Comparison of ENCODE assay signal across 9 cellular contexts in genomic region chr2:150484461-150484931, GRCh38. TPM values are rescaled to one million over a fixed set of nuclear protein-coding genes. Genes with fewer than 3 reads are reported as not detected.
DNase-seq lines count a peak whose midpoint lies in the region; ATAC-seq and TF ChIP-seq lines count a peak whose summit lies in the region.
"Had no signal": no experiment of that assay in that cellular context is flagged by ENCODE, and none has a peak within 500 bp of the region (broad histone marks: within the 10 kb centered on the region; RNA-seq: fewer than 3 reads in every experiment).

No MANE protein-coding gene starts in this region.

- H3K4me2 ChIP-seq in PC-3 (ENCODE audit: low read length): peak overlapping the region; percentile 98
- H3K4me2 ChIP-seq in neuronal stem cell (ENCODE audit: insufficient read depth, low read length, poor library complexity, severe bottlenecking): peak overlapping the region; percentile 99

- H3K9me3 ChIP-seq in PC-3 (ENCODE audit: low read length) (no peaks in the 10 kb centered on the region), neuronal stem cell (replicated peaks in 1 of 2; ENCODE audit: control insufficient read depth in 2 of 2, insufficient read depth in 1 of 2, low read depth in 1 of 2, low read length in 2 of 2) (peaks cover 0 to 5% of the 10 kb centered on the region in 2 donors)

- H3K79me1 ChIP-seq in neuronal stem cell (ENCODE audit: low read depth, low read length): peaks cover 3% of the 10 kb centered on the region

- H3K36me3 ChIP-seq in BJ (ENCODE audit: control insufficient read depth, insufficient read depth, low read length) (peaks cover 16% of the 10 kb centered on the region), PC-3 (ENCODE audit: low read depth, low read length) (peaks cover 57% of the 10 kb centered on the region), neuronal stem cell (replicated peaks in 1 of 2; ENCODE audit: control insufficient read depth in 2 of 2, insufficient read depth in 2 of 2, low read length in 2 of 2) (peaks cover 0 to 51% of the 10 kb centered on the region in 2 donors)

- H4K8ac ChIP-seq in neuronal stem cell (ENCODE audit: low read depth, low read length): no peak overlapping the region

- H3K9ac ChIP-seq in PC-3 (ENCODE audit: low read length) (peak overlapping the region; percentile 99), neuronal stem cell (ENCODE audit: low read depth, low read length, poor library complexity) (no peak overlapping the region)

- intact Hi-C loops in PC-3 (cut with micrococcal nuclease): loop anchor here (2.0 to 10.0 kb wide), 5 partner anchors 460 to 754 kb away; no protein-coding TSS in a partner anchor

- H3K4me1 ChIP-seq in PC-3 (ENCODE audit: insufficient read depth, low read length) (peaks cover 54% of the 10 kb centered on the region), neuronal stem cell (ENCODE audit: control insufficient read depth in 2 of 2, insufficient read depth in 1 of 2, low read depth in 1 of 2, low read length in 2 of 2) (peaks cover 10 to 12% of the 10 kb centered on the region in 2 donors)

- H4K20me1 ChIP-seq in PC-3 (ENCODE audit: low read length): peaks cover 53% of the 10 kb centered on the region

- H3K27ac ChIP-seq in PC-3 (ENCODE audit: low read length): peak overlapping the region; percentile 98
- no peak overlapping the region for H3K27ac ChIP-seq in neuronal stem cell (replicated peaks; ENCODE audit: low read length)

- POLR2A ChIA-PET in BJ (lab: Charles Lee): interaction anchor here (0.6 to 2.1 kb wide), 7 partner anchors 103 to 392 kb away, joined by 3 to 12 read pairs (median 5); no protein-coding TSS in a partner anchor
- POLR2A ChIA-PET in PC-3 (lab: Charles Lee; ENCODE audit: unreplicated experiment): interaction anchor here (0.6 to 2.1 kb wide), 7 partner anchors 11 to 384 kb away, joined by 3 to 12 read pairs (median 4); no protein-coding TSS in a partner anchor

- no peak overlapping the region for H2BK120ac ChIP-seq in neuronal stem cell (ENCODE audit: low read depth, low read length)

- no peak overlapping the region for H3K23ac ChIP-seq in neuronal stem cell (ENCODE audit: low read depth, low read length, poor library complexity)

- no peak overlapping the region for H3K14ac ChIP-seq in neuronal stem cell (ENCODE audit: low read length)

- no peak overlapping the region for H4K91ac ChIP-seq in neuronal stem cell (ENCODE audit: low read depth, low read length, poor library complexity)

- no peak overlapping the region for H2BK12ac ChIP-seq in neuronal stem cell (ENCODE audit: low read length)

- H2BK15ac ChIP-seq in neuronal stem cell (ENCODE audit: low read length): no peak overlapping the region

- BruUV-seq in PC-3 (replicated peaks; lab: Mats Ljungman, UMichigan): TSS peak; percentile 7

- H2AFZ ChIP-seq in PC-3 (ENCODE audit: low read length) (no peak overlapping the region), neuronal stem cell (ENCODE audit: low read length) (peak overlapping the region; percentile 96)

- H3K9me2 ChIP-seq in PC-3 (replicated peaks; ENCODE audit: low read length): no peaks in the 10 kb centered on the region

- H3K27me3 ChIP-seq in BJ (ENCODE audit: control insufficient read depth, insufficient read depth, low read length): no peaks in the 10 kb centered on the region
- H3K27me3 ChIP-seq in PC-3 (ENCODE audit: low read length): no peaks in the 10 kb centered on the region
- H3K27me3 ChIP-seq in neuronal stem cell (ENCODE audit: control insufficient read depth in 3 of 3, insufficient read depth in 3 of 3, low read depth in 1 of 3, low read length in 3 of 3): no peaks in the 10 kb centered on the region

- CTCF ChIA-PET in BJ (lab: Yijun Ruan, JAX) (interaction anchor here (0.7 to 1.2 kb wide), 2 partner anchors 754 to 853 kb away, joined by 3 to 4 read pairs; no protein-coding TSS in a partner anchor), PC-3 (lab: Charles Lee) (interaction anchor here (0.6 kb wide), 1 partner anchor 234 kb away, joined by 4 read pairs; no protein-coding TSS in a partner anchor)

- ATAC-seq in PC-3 (peak; percentile 2; the same call in 1 of the 2 replicates), HG03135 (IDR thresholded peaks at IDR 0.05; ENCODE audit: unreplicated experiment) (no peak)

- DNase-seq in BJ (ENCODE audit: low read depth): no peak
- peak; percentile 42 for DNase-seq in PC-3
- DNase-seq in fibroblast of gingiva (ENCODE audit: low read depth): peak; percentile 37
- no peak for DNase-seq in neuronal stem cell (ENCODE audit: low spot score)
- no peak for DNase-seq in NCI-H774 (lab: John Stamatoyannopoulos, UW)
- DNase-seq in activated CD4-positive, CD25-positive, alpha-beta regulatory T cell treated with anti-CD3 and anti-CD28 coated beads, Interleukin-2, amount 50 U/mL, for 72 hours: no peak
- no peak for DNase-seq in activated CD4-positive, alpha-beta T cell treated with anti-CD3 and anti-CD28 coated beads for 4 hours
- DNase-seq: activated CD4-positive, alpha-beta T cell treated with anti-CD3 and anti-CD28 coated beads for 1 hour had no signal

- WGBS in neuronal stem cell (ENCODE audit: extremely low coverage in 2 of 2, insufficient read length in 2 of 2, insufficient replicate concordance in 1 of 2), 2 donors: no CpG with 5 or more reads among the region's 6 CpGs

- no peak overlapping the region for H2AK5ac ChIP-seq in neuronal stem cell (ENCODE audit: low read depth, low read length)

- H3K4ac ChIP-seq in neuronal stem cell (ENCODE audit: low read length): no peak overlapping the region

- peaks cover 80% of the 10 kb centered on the region for H3K79me2 ChIP-seq in PC-3 (ENCODE audit: low read length)

- H3F3A ChIP-seq in PC-3 (ENCODE audit: low read length, unreplicated experiment): peaks cover 21% of the 10 kb centered on the region

- peak overlapping the region; percentile 98 for H3K4me3 ChIP-seq in BJ (ENCODE audit: low read depth, low read length)
- peak overlapping the region; percentile 90 for H3K4me3 ChIP-seq in PC-3 (ENCODE audit: low read length)
- H3K4me3 ChIP-seq in neuronal stem cell (ENCODE audit: low read length in 2 of 2): peak overlapping the region in 1 of 2 donors; percentile 76

- no peak overlapping the region for H3K18ac ChIP-seq in neuronal stem cell (ENCODE audit: low read length)

- TF ChIP-seq CTCF in BJ (IDR thresholded peaks at IDR 0.05; ENCODE audit: insufficient read depth, low read depth, low read length): no peak
- no peak for TF ChIP-seq CTCF in PC-3 (conservative IDR thresholded peaks at IDR 0.05; ENCODE audit: low read depth, low read length)

- no peak overlapping the region for H2BK5ac ChIP-seq in neuronal stem cell (ENCODE audit: low read length)

RNA-seq across cellular contexts. Expression of gene RND3, which starts 3.0 kb away (rescaled TPM):
- 255 and 497 TPM in 2 replicates for polyA plus RNA-seq in BJ (2011; rRNA removed)
- 245 and 381 TPM in 2 replicates for polyA minus RNA-seq in BJ (2011; rRNA and poly(A)+ RNA removed)
- total RNA-seq in PC-3 (2014; rRNA removed): 145 and 201 TPM in 2 replicates
- polyA plus RNA-seq in neuronal stem cell (2013, experiment 1 of 2): 15.7 TPM
- polyA plus RNA-seq in neuronal stem cell (2013, experiment 2 of 2): 15.5 TPM

Comparison
In these comparisons a context has a peak if more than half of its experiments do, and no peak if none do; other contexts are left out.
1. DNase-seq: peak in PC-3 (single experiment) and fibroblast of gingiva (single experiment); none in BJ (single experiment), neuronal stem cell (single experiment), NCI-H774 (single experiment), activated CD4-positive, CD25-positive, alpha-beta regulatory T cell treated with anti-CD3 and anti-CD28 coated beads, Interleukin-2, amount 50 U/mL, for 72 hours (single experiment) and activated CD4-positive, alpha-beta T cell treated with anti-CD3 and anti-CD28 coated beads for 4 hours (0 of 2).